14 cellular contexts compared by ENCODE assay signal in genomic region chr5:18742830-18743229, GRCh38.
DNase-seq lines count a peak whose midpoint lies in the region; ATAC-seq and TF ChIP-seq lines count a peak whose summit lies in the region.
"Had no signal": no experiment of that assay in that cellular context is flagged by ENCODE, and none has a peak within 500 bp of the region (broad histone marks: within the 10 kb centered on the region; RNA-seq: fewer than 3 reads in every experiment).

No MANE protein-coding gene starts in this region.

- peaks cover 4% of the 10 kb centered on the region for H3K9me3 Mint-ChIP-seq in activated CD4-positive, alpha-beta T cell treated with anti-CD3 and anti-CD28 coated beads, Interleukin-2, amount 10 ng/mL, durations not matched to agents 24 days and 14 days
- H3K9me3 Mint-ChIP-seq in CD4-positive, alpha-beta T cell = no peaks in the 10 kb centered on the region
- no peaks in the 10 kb centered on the region for H3K9me3 Mint-ChIP-seq in activated T-helper 17 cell treated with anti-CD3 and anti-CD28 coated beads, Interleukin-2, amount 50 U/mL, for 72 hours
- no peaks in the 10 kb centered on the region for H3K9me3 Mint-ChIP-seq in naive thymus-derived CD8-positive, alpha-beta T cell
- H3K9me3 Mint-ChIP-seq in Caco-2 (ENCODE audit: unreplicated experiment) = peaks cover 10% of the 10 kb centered on the region

- peak overlapping the region; percentile 45 for H3K27ac Mint-ChIP-seq in activated CD4-positive, alpha-beta T cell treated with anti-CD3 and anti-CD28 coated beads, Interleukin-2, amount 10 ng/mL, durations not matched to agents 24 days and 14 days
- peak overlapping the region; percentile 21 for H3K27ac Mint-ChIP-seq in CD4-positive, alpha-beta T cell
- H3K27ac Mint-ChIP-seq in activated T-helper 17 cell treated with anti-CD3 and anti-CD28 coated beads, Interleukin-2, amount 50 U/mL, for 72 hours = no peak overlapping the region
- H3K27ac Mint-ChIP-seq in naive thymus-derived CD8-positive, alpha-beta T cell = peak overlapping the region in 1 of 10 donors; percentile 78
- H3K27ac Mint-ChIP-seq in Caco-2 (ENCODE audit: unreplicated experiment) = no peak overlapping the region

- no peak overlapping the region for H3K27ac ChIP-seq in CD4-positive, alpha-beta T cell (ENCODE audit: low read depth, low read length)
- H3K27ac ChIP-seq: PC-9 had no signal

- H3K4me1 Mint-ChIP-seq in activated CD4-positive, alpha-beta T cell treated with anti-CD3 and anti-CD28 coated beads, Interleukin-2, amount 10 ng/mL, durations not matched to agents 24 days and 14 days = peaks cover 57% of the 10 kb centered on the region
- H3K4me1 Mint-ChIP-seq in CD4-positive, alpha-beta T cell (ENCODE audit: low read depth) = peaks cover 85% of the 10 kb centered on the region
- H3K4me1 Mint-ChIP-seq in activated T-helper 17 cell treated with anti-CD3 and anti-CD28 coated beads, Interleukin-2, amount 50 U/mL, for 72 hours = peaks cover 42% of the 10 kb centered on the region
- H3K4me1 Mint-ChIP-seq in naive thymus-derived CD8-positive, alpha-beta T cell = peaks cover 23 to 86% (median 72%) of the 10 kb centered on the region in 4 donors
- H3K4me1 Mint-ChIP-seq in Caco-2 (ENCODE audit: low read depth, unreplicated experiment) = no peaks in the 10 kb centered on the region

- POLR2A ChIA-PET in CD4-positive, alpha-beta T cell (lab: Charles Lee) = no interaction called here
- POLR2A ChIA-PET in naive thymus-derived CD8-positive, alpha-beta T cell (lab: Charles Lee) = no interaction called here
- POLR2A ChIA-PET in Caco-2 (lab: Charles Lee) = no interaction called here

- DNase-seq in activated CD4-positive, alpha-beta T cell treated with anti-CD3 and anti-CD28 coated beads, Interleukin-2, amount 10 ng/mL, durations not matched to agents 24 days and 14 days = no peak
- no peak for DNase-seq in activated CD4-positive, alpha-beta T cell treated with anti-CD3 and anti-CD28 coated beads for 4 hours
- no peak for DNase-seq in CD4-positive, alpha-beta T cell
- no peak for DNase-seq in naive thymus-derived CD8-positive, alpha-beta T cell
- DNase-seq in GM13976 (ENCODE audit: low spot score) (no peak), Caco-2 (no peak), SHP77 treated with DMSO at 0.1 percent for 48 hours (lab: John Stamatoyannopoulos, UW) (no peak)
- DNase-seq: GOT3, NCI-H1092, NCI-H2107, NCI-H69, PC-9 had no signal

- no peaks in the 10 kb centered on the region for H3K36me3 ChIP-seq in Caco-2 (ENCODE audit: control insufficient read depth, insufficient read depth, low read length)

- no peak for TF ChIP-seq CTCF in CD4-positive, alpha-beta T cell (IDR thresholded peaks at IDR 0.05)
- TF ChIP-seq CTCF in GM13976 (IDR thresholded peaks at IDR 0.05; ENCODE audit: borderline replicate concordance, control extremely low read depth, extremely low read depth, insufficient read depth, missing control alignments) (no peak), Caco-2 (IDR thresholded peaks at IDR 0.05; ENCODE audit: insufficient read depth in 1 of 2, low read depth in 1 of 2, low read length in 1 of 2, severe bottlenecking in 1 of 2, unreplicated experiment in 1 of 2) (no peak)

- H3K9me3 ChIP-seq in CD4-positive, alpha-beta T cell (ENCODE audit: control insufficient read depth, low read length) = no peaks in the 10 kb centered on the region
- no peaks in the 10 kb centered on the region for H3K9me3 ChIP-seq in Caco-2

- H3K4me1 ChIP-seq in Caco-2 = no peaks in the 10 kb centered on the region

- intact Hi-C loops in activated CD4-positive, alpha-beta T cell treated with anti-CD3 and anti-CD28 coated beads, Interleukin-2, amount 10 ng/mL, durations not matched to agents 24 days and 14 days (cut with micrococcal nuclease) = no loop called here
- intact Hi-C loops in CD4-positive, alpha-beta T cell (cut with DNase I, micrococcal nuclease) = no loop called here
- intact Hi-C loops in Caco-2 (cut with micrococcal nuclease; ENCODE audit: unreplicated experiment) = no loop called here

- no TSS peak for BruUV-seq in Caco-2 (replicated peaks; lab: Mats Ljungman, UMichigan)

- ATAC-seq in CD4-positive, alpha-beta T cell (ENCODE audit: poor library complexity) = no peak
- no peak for ATAC-seq in activated T-helper 17 cell treated with anti-CD3 and anti-CD28 coated beads, Interleukin-2, amount 50 U/mL, for 72 hours (replicated peaks)
- no peak for ATAC-seq in naive thymus-derived CD8-positive, alpha-beta T cell

- CTCF ChIA-PET in CD4-positive, alpha-beta T cell (lab: Charles Lee) = no interaction called here
- CTCF ChIA-PET in Caco-2 (lab: Charles Lee) = no interaction called here

- in situ Hi-C loops in GM13976 (cut with MboI; ENCODE audit: low sequenced_read_pairs, unreplicated experiment) = loop anchor here (25.0 kb wide), 1 partner anchor 1481 kb away; no protein-coding TSS in a partner anchor

- H3K27me3 Mint-ChIP-seq in activated CD4-positive, alpha-beta T cell treated with anti-CD3 and anti-CD28 coated beads, Interleukin-2, amount 10 ng/mL, durations not matched to agents 24 days and 14 days = no peaks in the 10 kb centered on the region
- no peaks in the 10 kb centered on the region for H3K27me3 Mint-ChIP-seq in CD4-positive, alpha-beta T cell
- no peaks in the 10 kb centered on the region for H3K27me3 Mint-ChIP-seq in activated T-helper 17 cell treated with anti-CD3 and anti-CD28 coated beads, Interleukin-2, amount 50 U/mL, for 72 hours
- no peaks in the 10 kb centered on the region for H3K27me3 Mint-ChIP-seq in naive thymus-derived CD8-positive, alpha-beta T cell
- no peaks in the 10 kb centered on the region for H3K27me3 Mint-ChIP-seq in Caco-2 (ENCODE audit: insufficient read depth, unreplicated experiment)

- H3K4me3 ChIP-seq in Caco-2 (ENCODE audit: low read depth, low read length) = no peak overlapping the region
- H3K4me3 ChIP-seq: PC-9 had no signal

- H3K36me3 Mint-ChIP-seq in activated CD4-positive, alpha-beta T cell treated with anti-CD3 and anti-CD28 coated beads, Interleukin-2, amount 10 ng/mL, durations not matched to agents 24 days and 14 days (ENCODE audit: low read depth) = peaks cover 32% of the 10 kb centered on the region
- H3K36me3 Mint-ChIP-seq in CD4-positive, alpha-beta T cell (ENCODE audit: low read depth) = peaks cover 38% of the 10 kb centered on the region
- peaks cover 51% of the 10 kb centered on the region for H3K36me3 Mint-ChIP-seq in activated T-helper 17 cell treated with anti-CD3 and anti-CD28 coated beads, Interleukin-2, amount 50 U/mL, for 72 hours (ENCODE audit: low read depth)
- peaks cover 4 to 9% (median 4%) of the 10 kb centered on the region in 3 donors for H3K36me3 Mint-ChIP-seq in naive thymus-derived CD8-positive, alpha-beta T cell
- no peaks in the 10 kb centered on the region for H3K36me3 Mint-ChIP-seq in Caco-2 (ENCODE audit: insufficient read depth, unreplicated experiment)

- no peaks in the 10 kb centered on the region for H3K27me3 ChIP-seq in CD4-positive, alpha-beta T cell (ENCODE audit: control insufficient read depth, insufficient read depth, low read length)
- H3K27me3 ChIP-seq in Caco-2 (replicated peaks; ENCODE audit: control insufficient read depth, insufficient read depth, low read length) = no peaks in the 10 kb centered on the region

- peak overlapping the region; percentile 55 for H3K4me3 Mint-ChIP-seq in activated CD4-positive, alpha-beta T cell treated with anti-CD3 and anti-CD28 coated beads, Interleukin-2, amount 10 ng/mL, durations not matched to agents 24 days and 14 days
- peak overlapping the region; percentile 36 for H3K4me3 Mint-ChIP-seq in CD4-positive, alpha-beta T cell
- H3K4me3 Mint-ChIP-seq in activated T-helper 17 cell treated with anti-CD3 and anti-CD28 coated beads, Interleukin-2, amount 50 U/mL, for 72 hours = peak overlapping the region; percentile 96
- H3K4me3 Mint-ChIP-seq in naive thymus-derived CD8-positive, alpha-beta T cell = peak overlapping the region in 8 of 10 donors; percentile 11 to 94 (median 51)
- no peak overlapping the region for H3K4me3 Mint-ChIP-seq in Caco-2 (ENCODE audit: unreplicated experiment)
- H3K4me3 Mint-ChIP-seq: CD14-positive monocyte had no signal

Comparison
In these comparisons a context has a peak if more than half of its experiments do, and no peak if none do; other contexts are left out.
1. H3K27ac Mint-ChIP-seq: peak in activated CD4-positive, alpha-beta T cell treated with anti-CD3 and anti-CD28 coated beads, Interleukin-2, amount 10 ng/mL, durations not matched to agents 24 days and 14 days (single experiment) and CD4-positive, alpha-beta T cell (single experiment); none in activated T-helper 17 cell treated with anti-CD3 and anti-CD28 coated beads, Interleukin-2, amount 50 U/mL, for 72 hours (single experiment) and Caco-2 (single experiment).